ENCODE assay signal across 1 cellular context in the genomic region with DNA sequence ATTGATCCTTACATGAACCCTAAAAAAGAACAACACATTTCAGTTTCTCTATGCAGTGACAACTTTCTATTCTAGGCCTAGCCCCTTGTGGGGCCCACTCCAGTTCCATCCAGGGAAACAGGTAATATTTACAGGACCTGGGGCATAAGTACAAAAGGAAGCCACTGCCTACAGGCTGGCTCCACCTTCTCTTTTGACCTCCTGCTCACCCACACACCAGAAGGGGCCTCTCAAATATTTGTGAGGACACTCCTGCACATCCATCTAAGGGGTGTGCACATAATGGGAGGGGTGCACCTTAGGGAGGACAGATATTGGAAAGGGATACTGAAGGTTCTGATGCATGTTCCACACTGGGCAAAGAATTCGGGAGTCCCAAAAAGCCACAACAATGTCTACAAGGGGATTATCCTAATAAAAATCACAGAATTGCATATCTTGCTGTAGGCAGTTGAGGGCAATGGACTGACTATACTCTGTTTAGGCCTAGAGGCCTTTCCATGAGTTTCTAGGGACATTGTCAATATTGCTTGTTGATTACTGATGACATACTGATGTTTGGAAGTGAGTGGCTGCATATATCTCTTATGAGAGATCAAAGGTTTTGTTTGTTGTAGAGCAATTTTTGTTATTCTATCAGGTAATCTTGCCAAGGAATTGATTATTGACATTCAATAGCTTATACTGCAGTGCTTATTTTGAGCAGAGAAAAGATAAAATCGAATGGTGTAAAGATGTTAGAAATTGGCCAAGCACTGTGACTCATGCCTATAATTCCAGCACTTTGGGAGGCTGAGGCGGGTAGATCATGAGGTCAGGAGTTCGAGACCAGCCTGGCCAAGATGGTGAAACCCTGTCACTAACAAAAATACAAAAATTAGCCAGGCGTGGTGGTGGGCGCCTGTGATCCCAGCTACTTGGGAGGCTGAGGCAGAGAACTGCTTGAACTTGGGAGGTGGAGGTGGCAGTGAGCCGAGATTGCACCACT.
TF ChIP-seq lines count a peak whose summit lies in the region.

No MANE protein-coding gene starts in this region.

TF ChIP-seq in HepG2, 621 proteins besides CTCF, POLR2A, EP300 and RAD21 (continued from another document and continues in another):
- TF ChIP-seq, protein P1, sequence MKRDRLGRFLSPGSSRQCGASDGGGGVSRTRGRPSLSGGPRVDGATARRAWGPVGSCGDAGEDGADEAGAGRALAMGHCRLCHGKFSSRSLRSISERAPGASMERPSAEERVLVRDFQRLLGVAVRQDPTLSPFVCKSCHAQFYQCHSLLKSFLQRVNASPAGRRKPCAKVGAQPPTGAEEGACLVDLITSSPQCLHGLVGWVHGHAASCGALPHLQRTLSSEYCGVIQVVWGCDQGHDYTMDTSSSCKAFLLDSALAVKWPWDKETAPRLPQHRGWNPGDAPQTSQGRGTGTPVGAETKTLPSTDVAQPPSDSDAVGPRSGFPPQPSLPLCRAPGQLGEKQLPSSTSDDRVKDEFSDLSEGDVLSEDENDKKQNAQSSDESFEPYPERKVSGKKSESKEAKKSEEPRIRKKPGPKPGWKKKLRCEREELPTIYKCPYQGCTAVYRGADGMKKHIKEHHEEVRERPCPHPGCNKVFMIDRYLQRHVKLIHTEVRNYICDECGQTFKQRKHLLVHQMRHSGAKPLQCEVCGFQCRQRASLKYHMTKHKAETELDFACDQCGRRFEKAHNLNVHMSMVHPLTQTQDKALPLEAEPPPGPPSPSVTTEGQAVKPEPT (CRISPR knock-in tag; IDR thresholded peaks at IDR 0.05; ENCODE audit: low read depth): no peak
- TF ChIP-seq, protein P2, sequence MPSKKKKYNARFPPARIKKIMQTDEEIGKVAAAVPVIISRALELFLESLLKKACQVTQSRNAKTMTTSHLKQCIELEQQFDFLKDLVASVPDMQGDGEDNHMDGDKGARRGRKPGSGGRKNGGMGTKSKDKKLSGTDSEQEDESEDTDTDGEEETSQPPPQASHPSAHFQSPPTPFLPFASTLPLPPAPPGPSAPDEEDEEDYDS (CRISPR knock-in tag; IDR thresholded peaks at IDR 0.05): peak; percentile 85
- TF ChIP-seq, protein P3, sequence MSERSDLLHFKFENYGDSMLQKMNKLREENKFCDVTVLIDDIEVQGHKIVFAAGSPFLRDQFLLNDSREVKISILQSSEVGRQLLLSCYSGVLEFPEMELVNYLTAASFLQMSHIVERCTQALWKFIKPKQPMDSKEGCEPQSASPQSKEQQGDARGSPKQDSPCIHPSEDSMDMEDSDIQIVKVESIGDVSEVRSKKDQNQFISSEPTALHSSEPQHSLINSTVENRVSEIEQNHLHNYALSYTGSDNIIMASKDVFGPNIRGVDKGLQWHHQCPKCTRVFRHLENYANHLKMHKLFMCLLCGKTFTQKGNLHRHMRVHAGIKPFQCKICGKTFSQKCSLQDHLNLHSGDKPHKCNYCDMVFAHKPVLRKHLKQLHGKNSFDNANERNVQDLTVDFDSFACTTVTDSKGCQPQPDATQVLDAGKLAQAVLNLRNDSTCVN (CRISPR knock-in tag; IDR thresholded peaks at IDR 0.05; ENCODE audit: borderline replicate concordance): 0 out of 2 replicates have a peak, but pooled peaks have one; percentile 18
- TF ChIP-seq MEIS2 (CRISPR knock-in tag; IDR thresholded peaks at IDR 0.05) (peak; percentile 61; the same call in 1 of the 2 replicates), ZNF264 (CRISPR knock-in tag; IDR thresholded peaks at IDR 0.05) (peak; percentile 8; the same call in 1 of the 2 replicates), SATB2 (CRISPR knock-in tag; IDR thresholded peaks at IDR 0.05) (peak; percentile 70; the same call in 1 of the 2 replicates), ZNF724P (CRISPR knock-in tag; IDR thresholded peaks at IDR 0.05; ENCODE audit: borderline replicate concordance) (peak; percentile 47; the same call in 1 of the 2 replicates), DNMT3B (CRISPR knock-in tag; conservative IDR thresholded peaks at IDR 0.05) (no peak), JDP2 (CRISPR knock-in tag; IDR thresholded peaks at IDR 0.05; ENCODE audit: borderline replicate concordance) (no peak), KDM3A (CRISPR knock-in tag; IDR thresholded peaks at IDR 0.05; ENCODE audit: low read depth) (peak; percentile 59; the same call in 1 of the 2 replicates), MXI1 (IDR thresholded peaks at IDR 0.05; ENCODE audit: borderline replicate concordance, low read depth, low read length) (peak; percentile 48; the same call in 1 of the 3 replicates), ZNF335 (CRISPR knock-in tag; IDR thresholded peaks at IDR 0.05) (peak; percentile 55; the same call in 1 of the 2 replicates), ZFYVE20 (CRISPR knock-in tag; IDR thresholded peaks at IDR 0.05; ENCODE audit: borderline replicate concordance, low read depth) (no peak), FLYWCH1 (CRISPR knock-in tag; IDR thresholded peaks at IDR 0.05) (no peak), ZNF34 (CRISPR knock-in tag; IDR thresholded peaks at IDR 0.05; ENCODE audit: borderline replicate concordance) (no peak), PPARG (CRISPR knock-in tag; conservative IDR thresholded peaks at IDR 0.05) (peak; percentile 80), CENPT (CRISPR knock-in tag; IDR thresholded peaks at IDR 0.05; ENCODE audit: low read depth) (no peak), ZKSCAN1 (IDR thresholded peaks at IDR 0.05; ENCODE audit: low read length) (no peak), ZNF263 (CRISPR knock-in tag; IDR thresholded peaks at IDR 0.05) (no peak), ZBTB1 (CRISPR knock-in tag; IDR thresholded peaks at IDR 0.05; ENCODE audit: borderline replicate concordance) (no peak), HDAC1 (CRISPR knock-in tag; IDR thresholded peaks at IDR 0.05) (peak; percentile 62), HNRNPLL (IDR thresholded peaks at IDR 0.05; ENCODE audit: low read depth, low read length, poor library complexity, severe bottlenecking) (no peak), SMAD9 (CRISPR knock-in tag; IDR thresholded peaks at IDR 0.05) (no peak), ZNF614 (CRISPR knock-in tag; IDR thresholded peaks at IDR 0.05; ENCODE audit: borderline replicate concordance) (no peak), ZNF564 (CRISPR knock-in tag; IDR thresholded peaks at IDR 0.05) (no peak), KDM5B (CRISPR knock-in tag; IDR thresholded peaks at IDR 0.05; ENCODE audit: borderline replicate concordance) (no peak), SMAD1 (CRISPR knock-in tag; IDR thresholded peaks at IDR 0.05; ENCODE audit: borderline replicate concordance, low read depth) (no peak), FOXA3 (CRISPR knock-in tag; IDR thresholded peaks at IDR 0.05) (peak; percentile 79), ZC3H4 (CRISPR knock-in tag; IDR thresholded peaks at IDR 0.05; ENCODE audit: borderline replicate concordance) (peak; percentile 65; the same call in 1 of the 2 replicates), ZNF260 (CRISPR knock-in tag; IDR thresholded peaks at IDR 0.05; ENCODE audit: borderline replicate concordance, low read depth) (no peak), NFIB (CRISPR knock-in tag; IDR thresholded peaks at IDR 0.05; ENCODE audit: borderline replicate concordance) (no peak), CEBPB (IDR thresholded peaks at IDR 0.05; ENCODE audit: borderline replicate concordance, low read depth, low read length) (no peak; the same call in 1 of the 2 replicates), ZNF607 (CRISPR knock-in tag; IDR thresholded peaks at IDR 0.05; ENCODE audit: borderline replicate concordance) (peak; percentile 54; the same call in 1 of the 2 replicates), RFXANK (CRISPR knock-in tag; IDR thresholded peaks at IDR 0.05) (peak; percentile 22; the same call in 1 of the 2 replicates)
- TF ChIP-seq, protein P4, sequence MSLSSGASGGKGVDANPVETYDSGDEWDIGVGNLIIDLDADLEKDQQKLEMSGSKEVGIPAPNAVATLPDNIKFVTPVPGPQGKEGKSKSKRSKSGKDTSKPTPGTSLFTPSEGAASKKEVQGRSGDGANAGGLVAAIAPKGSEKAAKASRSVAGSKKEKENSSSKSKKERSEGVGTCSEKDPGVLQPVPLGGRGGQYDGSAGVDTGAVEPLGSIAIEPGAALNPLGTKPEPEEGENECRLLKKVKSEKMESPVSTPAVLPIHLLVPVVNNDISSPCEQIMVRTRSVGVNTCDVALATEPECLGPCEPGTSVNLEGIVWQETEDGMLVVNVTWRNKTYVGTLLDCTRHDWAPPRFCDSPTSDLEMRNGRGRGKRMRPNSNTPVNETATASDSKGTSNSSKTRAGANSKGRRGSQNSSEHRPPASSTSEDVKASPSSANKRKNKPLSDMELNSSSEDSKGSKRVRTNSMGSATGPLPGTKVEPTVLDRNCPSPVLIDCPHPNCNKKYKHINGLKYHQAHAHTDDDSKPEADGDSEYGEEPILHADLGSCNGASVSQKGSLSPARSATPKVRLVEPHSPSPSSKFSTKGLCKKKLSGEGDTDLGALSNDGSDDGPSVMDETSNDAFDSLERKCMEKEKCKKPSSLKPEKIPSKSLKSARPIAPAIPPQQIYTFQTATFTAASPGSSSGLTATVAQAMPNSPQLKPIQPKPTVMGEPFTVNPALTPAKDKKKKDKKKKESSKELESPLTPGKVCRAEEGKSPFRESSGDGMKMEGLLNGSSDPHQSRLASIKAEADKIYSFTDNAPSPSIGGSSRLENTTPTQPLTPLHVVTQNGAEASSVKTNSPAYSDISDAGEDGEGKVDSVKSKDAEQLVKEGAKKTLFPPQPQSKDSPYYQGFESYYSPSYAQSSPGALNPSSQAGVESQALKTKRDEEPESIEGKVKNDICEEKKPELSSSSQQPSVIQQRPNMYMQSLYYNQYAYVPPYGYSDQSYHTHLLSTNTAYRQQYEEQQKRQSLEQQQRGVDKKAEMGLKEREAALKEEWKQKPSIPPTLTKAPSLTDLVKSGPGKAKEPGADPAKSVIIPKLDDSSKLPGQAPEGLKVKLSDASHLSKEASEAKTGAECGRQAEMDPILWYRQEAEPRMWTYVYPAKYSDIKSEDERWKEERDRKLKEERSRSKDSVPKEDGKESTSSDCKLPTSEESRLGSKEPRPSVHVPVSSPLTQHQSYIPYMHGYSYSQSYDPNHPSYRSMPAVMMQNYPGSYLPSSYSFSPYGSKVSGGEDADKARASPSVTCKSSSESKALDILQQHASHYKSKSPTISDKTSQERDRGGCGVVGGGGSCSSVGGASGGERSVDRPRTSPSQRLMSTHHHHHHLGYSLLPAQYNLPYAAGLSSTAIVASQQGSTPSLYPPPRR (CRISPR knock-in tag; IDR thresholded peaks at IDR 0.05; ENCODE audit: borderline replicate concordance): peak; percentile 91
- TF ChIP-seq, protein P5, sequence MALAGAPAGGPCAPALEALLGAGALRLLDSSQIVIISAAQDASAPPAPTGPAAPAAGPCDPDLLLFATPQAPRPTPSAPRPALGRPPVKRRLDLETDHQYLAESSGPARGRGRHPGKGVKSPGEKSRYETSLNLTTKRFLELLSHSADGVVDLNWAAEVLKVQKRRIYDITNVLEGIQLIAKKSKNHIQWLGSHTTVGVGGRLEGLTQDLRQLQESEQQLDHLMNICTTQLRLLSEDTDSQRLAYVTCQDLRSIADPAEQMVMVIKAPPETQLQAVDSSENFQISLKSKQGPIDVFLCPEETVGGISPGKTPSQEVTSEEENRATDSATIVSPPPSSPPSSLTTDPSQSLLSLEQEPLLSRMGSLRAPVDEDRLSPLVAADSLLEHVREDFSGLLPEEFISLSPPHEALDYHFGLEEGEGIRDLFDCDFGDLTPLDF (CRISPR knock-in tag; IDR thresholded peaks at IDR 0.05): no peak
- TF ChIP-seq, protein P6, sequence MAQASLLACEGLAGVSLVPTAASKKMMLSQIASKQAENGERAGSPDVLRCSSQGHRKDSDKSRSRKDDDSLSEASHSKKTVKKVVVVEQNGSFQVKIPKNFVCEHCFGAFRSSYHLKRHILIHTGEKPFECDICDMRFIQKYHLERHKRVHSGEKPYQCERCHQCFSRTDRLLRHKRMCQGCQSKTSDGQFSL (CRISPR knock-in tag; IDR thresholded peaks at IDR 0.05): no peak
- TF ChIP-seq, protein P7, sequence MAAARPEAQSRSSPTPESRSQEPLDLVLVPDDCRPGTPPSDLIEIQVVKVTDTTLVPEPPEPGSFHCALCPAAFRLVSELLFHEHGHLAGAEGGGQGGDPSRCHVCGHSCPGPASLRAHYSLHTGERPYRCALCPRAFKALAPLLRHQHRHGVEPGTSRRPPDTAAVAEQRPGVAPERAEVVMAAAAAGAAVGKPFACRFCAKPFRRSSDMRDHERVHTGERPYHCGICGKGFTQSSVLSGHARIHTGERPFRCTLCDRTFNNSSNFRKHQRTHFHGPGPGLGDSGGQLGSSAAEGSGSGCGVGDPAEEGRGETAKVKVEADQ (CRISPR knock-in tag; IDR thresholded peaks at IDR 0.05; ENCODE audit: borderline replicate concordance): no peak
- TF ChIP-seq, protein P8, sequence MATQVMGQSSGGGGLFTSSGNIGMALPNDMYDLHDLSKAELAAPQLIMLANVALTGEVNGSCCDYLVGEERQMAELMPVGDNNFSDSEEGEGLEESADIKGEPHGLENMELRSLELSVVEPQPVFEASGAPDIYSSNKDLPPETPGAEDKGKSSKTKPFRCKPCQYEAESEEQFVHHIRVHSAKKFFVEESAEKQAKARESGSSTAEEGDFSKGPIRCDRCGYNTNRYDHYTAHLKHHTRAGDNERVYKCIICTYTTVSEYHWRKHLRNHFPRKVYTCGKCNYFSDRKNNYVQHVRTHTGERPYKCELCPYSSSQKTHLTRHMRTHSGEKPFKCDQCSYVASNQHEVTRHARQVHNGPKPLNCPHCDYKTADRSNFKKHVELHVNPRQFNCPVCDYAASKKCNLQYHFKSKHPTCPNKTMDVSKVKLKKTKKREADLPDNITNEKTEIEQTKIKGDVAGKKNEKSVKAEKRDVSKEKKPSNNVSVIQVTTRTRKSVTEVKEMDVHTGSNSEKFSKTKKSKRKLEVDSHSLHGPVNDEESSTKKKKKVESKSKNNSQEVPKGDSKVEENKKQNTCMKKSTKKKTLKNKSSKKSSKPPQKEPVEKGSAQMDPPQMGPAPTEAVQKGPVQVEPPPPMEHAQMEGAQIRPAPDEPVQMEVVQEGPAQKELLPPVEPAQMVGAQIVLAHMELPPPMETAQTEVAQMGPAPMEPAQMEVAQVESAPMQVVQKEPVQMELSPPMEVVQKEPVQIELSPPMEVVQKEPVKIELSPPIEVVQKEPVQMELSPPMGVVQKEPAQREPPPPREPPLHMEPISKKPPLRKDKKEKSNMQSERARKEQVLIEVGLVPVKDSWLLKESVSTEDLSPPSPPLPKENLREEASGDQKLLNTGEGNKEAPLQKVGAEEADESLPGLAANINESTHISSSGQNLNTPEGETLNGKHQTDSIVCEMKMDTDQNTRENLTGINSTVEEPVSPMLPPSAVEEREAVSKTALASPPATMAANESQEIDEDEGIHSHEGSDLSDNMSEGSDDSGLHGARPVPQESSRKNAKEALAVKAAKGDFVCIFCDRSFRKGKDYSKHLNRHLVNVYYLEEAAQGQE (IDR thresholded peaks at IDR 0.05; ENCODE audit: borderline replicate concordance in 1 of 2, low read depth in 1 of 2, low read length in 2 of 2): peak in 1 of 2 experiments; percentile 60; a peak in 2 of 4 replicates
